In genomic region chr2:135504811-135505210, GRCh38 we compare ENCODE assay signal across 24 cellular contexts. TPM values are rescaled to one million over a fixed set of nuclear protein-coding genes. Genes with fewer than 3 reads are reported as not detected.
DNase-seq lines count a peak whose midpoint lies in the region; ATAC-seq, FAIRE-seq and TF ChIP-seq lines count a peak whose summit lies in the region.
"Had no signal": no experiment of that assay in that cellular context is flagged by ENCODE, and none has a peak within 500 bp of the region (broad histone marks: within the 10 kb centered on the region; RNA-seq: fewer than 3 reads in every experiment).

No MANE protein-coding gene starts in this region.

- H3K36me3 ChIP-seq in kidney (ENCODE audit: control insufficient read depth in 1 of 2, insufficient read depth in 2 of 2, low read length in 2 of 2) (no peaks in the 10 kb centered on the region), right atrium auricular region (no peaks in the 10 kb centered on the region)

- H3K27ac ChIP-seq in kidney (ENCODE audit: low read depth in 2 of 2, low read length in 2 of 2) = no peak overlapping the region
- no peak overlapping the region for H3K27ac ChIP-seq in right atrium auricular region
- H3K27ac ChIP-seq: A549; BLaER1 treated with 17β-estradiol and CSF1 and Interleukin-3, amounts not matched to agents 10 nM and 100 nM; C4-2B had no signal

- H3K27ac Mint-ChIP-seq in WTC11 = no peak overlapping the region
- H3K27ac Mint-ChIP-seq: B cell; CD4-positive, alpha-beta T cell; CD8-positive, alpha-beta T cell had no signal

- peaks cover 30% of the 10 kb centered on the region for H3K9me3 Mint-ChIP-seq in WTC11
- peaks cover 13% of the 10 kb centered on the region for H3K9me3 Mint-ChIP-seq in activated T-cell treated with anti-CD3 and anti-CD28 coated beads, Interleukin-2, amount 50 U/mL, for 4 hours

- FAIRE-seq in G401.6 (lab: Jason Lieb, UNC) (peak; percentile 75), kidney (lab: Jason Lieb, UNC) (peak; percentile 55)
- FAIRE-seq: A549, GM12891, GM19239 had no signal

- intact Hi-C loops in kidney (cut with DNase I) = no loop called here

- DNase-seq in WTC11 (ENCODE audit: low spot score) = no peak
- DNase-seq in kidney = no peak
- no peak for DNase-seq in activated T-cell treated with anti-CD3 and anti-CD28 coated beads, Interleukin-2, amount 50 U/mL, for 4 hours
- no peak for DNase-seq in right atrium auricular region (ENCODE audit: low spot score)
- DNase-seq: 8988T; AML-193; CD4-positive, alpha-beta T cell; CD8-positive, alpha-beta T cell; COR-L47; DMS 273 treated with DMSO at 0.1 percent for 48 hours; DMS153; DMS53; DMS79; DND-41; EL; GF-D8 had no signal

- POLR2A ChIA-PET in WTC11 (lab: Charles Lee) = interaction anchor here (0.6 kb wide), 2 partner anchors 32 to 306 kb away, joined by 4 to 5 read pairs; no protein-coding TSS in a partner anchor

- H3K9ac ChIP-seq in kidney (ENCODE audit: low read length in 2 of 2) = no peak overlapping the region
- H3K9ac ChIP-seq: BLaER1 treated with 17β-estradiol and CSF1 and Interleukin-3, amounts not matched to agents 10 nM and 100 nM had no signal

- peaks cover 50% of the 10 kb centered on the region for H3K36me3 Mint-ChIP-seq in WTC11
- H3K36me3 Mint-ChIP-seq in activated T-cell treated with anti-CD3 and anti-CD28 coated beads, Interleukin-2, amount 50 U/mL, for 4 hours (ENCODE audit: insufficient read depth) = peaks cover 29% of the 10 kb centered on the region

- no peak overlapping the region for H3K4me3 ChIP-seq in kidney (ENCODE audit: low read length in 2 of 2)
- no peak overlapping the region for H3K4me3 ChIP-seq in right atrium auricular region
- H3K4me3 ChIP-seq: A549; BLaER1 treated with 17β-estradiol and CSF1 and Interleukin-3, amounts not matched to agents 10 nM and 100 nM had no signal

- TF ChIP-seq CTCF in WTC11 (IDR thresholded peaks at IDR 0.05) (no peak), kidney (IDR thresholded peaks at IDR 0.05; ENCODE audit: borderline replicate concordance, extremely low read depth, insufficient read depth) (no peak), right atrium auricular region (IDR thresholded peaks at IDR 0.05) (no peak)

- no peak for ATAC-seq in WTC11
- no peak for ATAC-seq in activated T-cell treated with anti-CD3 and anti-CD28 coated beads, Interleukin-2, amount 50 U/mL, for 4 hours
- ATAC-seq in HG03354 (IDR thresholded peaks at IDR 0.05; ENCODE audit: poor library complexity, severe bottlenecking, unreplicated experiment) = no peak
- ATAC-seq: A549; CD8-positive, alpha-beta T cell had no signal

- H3K27me3 ChIP-seq in right atrium auricular region = no peaks in the 10 kb centered on the region
- H3K27me3 ChIP-seq: BLaER1 treated with 17β-estradiol and CSF1 and Interleukin-3, amounts not matched to agents 10 nM and 100 nM had no signal

- no peaks in the 10 kb centered on the region for H3K4me1 ChIP-seq in kidney (ENCODE audit: control insufficient read depth in 1 of 2, insufficient read depth in 1 of 2, low read depth in 1 of 2, low read length in 2 of 2)
- no peaks in the 10 kb centered on the region for H3K4me1 ChIP-seq in right atrium auricular region
- H3K4me1 ChIP-seq: A549; BLaER1 treated with 17β-estradiol and CSF1 and Interleukin-3, amounts not matched to agents 10 nM and 100 nM had no signal

- H3K4me1 Mint-ChIP-seq in WTC11 = no peaks in the 10 kb centered on the region
- no peaks in the 10 kb centered on the region for H3K4me1 Mint-ChIP-seq in activated T-cell treated with anti-CD3 and anti-CD28 coated beads, Interleukin-2, amount 50 U/mL, for 4 hours (ENCODE audit: low read depth)
- H3K4me1 Mint-ChIP-seq: B cell had no signal

- H3K9me3 ChIP-seq in kidney (ENCODE audit: control insufficient read depth in 1 of 2, low read length in 2 of 2) = peaks cover 0 to 1% of the 10 kb centered on the region in 2 donors
- peaks cover 0 to 5% of the 10 kb centered on the region in 2 donors for H3K9me3 ChIP-seq in right atrium auricular region
- H3K9me3 ChIP-seq: A549 had no signal

- CTCF ChIA-PET in WTC11 (lab: Charles Lee) = no interaction called here

- no peaks in the 10 kb centered on the region for H3K27me3 Mint-ChIP-seq in WTC11 (ENCODE audit: low read depth)
- no peaks in the 10 kb centered on the region for H3K27me3 Mint-ChIP-seq in activated T-cell treated with anti-CD3 and anti-CD28 coated beads, Interleukin-2, amount 50 U/mL, for 4 hours (ENCODE audit: low read depth)
- H3K27me3 Mint-ChIP-seq: B cell; CD4-positive, alpha-beta T cell had no signal

- no peak overlapping the region for H3K4me3 Mint-ChIP-seq in WTC11
- no peak overlapping the region for H3K4me3 Mint-ChIP-seq in activated T-cell treated with anti-CD3 and anti-CD28 coated beads, Interleukin-2, amount 50 U/mL, for 4 hours
- H3K4me3 Mint-ChIP-seq: B cell; CD4-positive, alpha-beta T cell; CD8-positive, alpha-beta T cell had no signal

TF ChIP-seq in WTC11, 78 proteins besides CTCF, POLR2A, EP300 and RAD21:
- no peak for TF ChIP-seq NFE2L1 (CRISPR knock-in tag; IDR thresholded peaks at IDR 0.05)
- peak; percentile 92 for TF ChIP-seq HMGA2 (CRISPR knock-in tag; IDR thresholded peaks at IDR 0.05)

RNA-seq across cellular contexts. Expression of gene ZRANB3, which starts 26.2 kb away (rescaled TPM):
- total RNA-seq in WTC11 (2021) (15.9 to 19.5 TPM (median 18.9 TPM) in 3 replicates), kidney (6.4 TPM), right atrium auricular region (1 to 10 TPM; 1.6 to 2.3 TPM)
- polyA plus RNA-seq in kidney (ENCODE audit: insufficient read depth, low read depth, low replicate concordance) = 3.6 TPM
- total RNA-seq in activated T-cell treated with anti-CD3 and anti-CD28 coated beads, Interleukin-2, amount 50 U/mL, for 4 hours = 1 to 10 TPM; 5.0 to 5.8 (median 5.4) TPM

RNA-seq across cellular contexts. Expression of gene R3HDM1, which starts 26.5 kb away (rescaled TPM):
- total RNA-seq in WTC11 (2021) = 58.4 to 60.4 TPM (median 59.9 TPM) in 3 replicates
- total RNA-seq in kidney = 31.8 TPM
- 9.2 TPM for polyA plus RNA-seq in kidney (ENCODE audit: insufficient read depth, low read depth, low replicate concordance)
- total RNA-seq in activated T-cell treated with anti-CD3 and anti-CD28 coated beads, Interleukin-2, amount 50 U/mL, for 4 hours = 10 to 100 TPM; 41.5 to 54.3 (median 51.5) TPM
- total RNA-seq in right atrium auricular region = 10 to 100 TPM; 12.1 to 14.3 TPM
